1 cellular context compared by ENCODE assay signal in genomic region chr5:30453168-30453567, GRCh38.
TF ChIP-seq lines count a peak whose summit lies in the region.

No MANE protein-coding gene starts in this region.

TF ChIP-seq in HepG2, 621 proteins besides CTCF, POLR2A, EP300 and RAD21 (continued from another document):
- TF ChIP-seq, protein P1, sequence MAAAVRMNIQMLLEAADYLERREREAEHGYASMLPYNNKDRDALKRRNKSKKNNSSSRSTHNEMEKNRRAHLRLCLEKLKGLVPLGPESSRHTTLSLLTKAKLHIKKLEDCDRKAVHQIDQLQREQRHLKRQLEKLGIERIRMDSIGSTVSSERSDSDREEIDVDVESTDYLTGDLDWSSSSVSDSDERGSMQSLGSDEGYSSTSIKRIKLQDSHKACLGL (CRISPR knock-in tag; IDR thresholded peaks at IDR 0.05): no peak
- TF ChIP-seq KAT2B (IDR thresholded peaks at IDR 0.05; ENCODE audit: borderline replicate concordance, low read depth, low read length): no peak
- TF ChIP-seq USF2 (IDR thresholded peaks at IDR 0.05; ENCODE audit: low read depth, low read length): no peak
- no peak for TF ChIP-seq USF2 (CRISPR knock-in tag; IDR thresholded peaks at IDR 0.05; ENCODE audit: borderline replicate concordance)
- TF ChIP-seq MAFK (conservative IDR thresholded peaks at IDR 0.05 in 1 of 2, IDR thresholded peaks at IDR 0.05 in 1 of 2; ENCODE audit: low read length in 2 of 2): peak; percentile 49 to 78
- TF ChIP-seq MAFF (IDR thresholded peaks at IDR 0.05; ENCODE audit: low read depth, low read length): peak; percentile 43
- no peak for TF ChIP-seq ZFP90 (CRISPR knock-in tag; IDR thresholded peaks at IDR 0.05; ENCODE audit: borderline replicate concordance)
- no peak for TF ChIP-seq PCBP1 (IDR thresholded peaks at IDR 0.05; ENCODE audit: borderline replicate concordance, low read depth, low read length)
- no peak for TF ChIP-seq ZNF451 (CRISPR knock-in tag; IDR thresholded peaks at IDR 0.05)
- no peak for TF ChIP-seq SRY (CRISPR knock-in tag; IDR thresholded peaks at IDR 0.05)
- TF ChIP-seq ZNF264 (CRISPR knock-in tag; IDR thresholded peaks at IDR 0.05): no peak
- TF ChIP-seq SUZ12 (IDR thresholded peaks at IDR 0.05; ENCODE audit: low read depth, low read length): no peak
- no peak for TF ChIP-seq KLF11 (CRISPR knock-in tag; IDR thresholded peaks at IDR 0.05)
